Comparison of ENCODE assay signal across 1 cellular context in the genomic region with DNA sequence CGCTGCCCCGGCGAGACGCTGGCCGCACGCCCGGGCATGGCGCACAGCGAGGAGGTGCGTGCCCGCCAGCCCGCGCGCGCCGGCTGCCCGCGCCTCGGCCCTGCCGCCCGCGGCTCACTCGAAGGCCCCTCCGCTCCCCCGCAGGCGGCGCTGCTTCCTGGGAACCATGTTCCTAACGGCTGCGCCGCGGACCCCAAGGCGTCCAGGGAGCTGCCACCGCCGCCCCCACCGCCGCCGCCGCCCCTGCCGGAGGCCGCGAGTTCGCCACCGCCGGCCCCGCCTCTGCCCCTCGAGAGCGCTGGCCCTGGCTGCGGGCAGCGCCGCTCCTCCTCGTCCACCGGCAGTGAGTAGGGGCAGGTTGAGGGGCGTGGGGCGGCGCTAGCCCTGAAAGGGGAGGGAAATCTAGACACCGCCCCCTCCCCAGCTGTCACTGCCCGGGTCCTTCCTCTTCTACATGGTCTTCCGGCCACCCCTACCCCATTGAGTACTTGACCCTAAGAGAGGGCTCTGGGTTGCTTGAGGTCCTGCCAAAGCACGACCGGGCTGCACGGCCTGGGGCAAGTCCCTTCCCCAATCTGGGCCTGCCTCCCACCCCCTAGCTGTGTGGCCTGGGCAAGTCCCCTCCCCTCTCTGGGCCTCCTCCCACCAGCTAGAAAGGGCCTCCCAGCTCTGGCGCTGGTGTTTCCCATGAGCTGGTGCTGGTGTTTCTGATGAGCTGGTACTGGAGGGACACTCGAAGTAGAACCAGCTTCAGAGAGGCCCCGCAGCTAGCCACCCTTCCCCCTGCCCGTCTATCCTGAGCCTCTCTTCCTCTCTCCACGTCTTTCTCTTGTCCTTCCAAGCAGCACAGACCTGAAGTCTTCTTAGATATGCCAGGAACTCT.
TF ChIP-seq lines count a peak whose summit lies in the region.

No MANE protein-coding gene starts in this region.

TF ChIP-seq in H1, 55 proteins besides CTCF, POLR2A, EP300 and RAD21:
- TF ChIP-seq SUZ12 (IDR thresholded peaks at IDR 0.05; ENCODE audit: low read length) (peak; percentile 21; the same call in 1 of the 2 replicates), TBP (IDR thresholded peaks at IDR 0.05; ENCODE audit: low read depth, low read length) (no peak), KDM4A (IDR thresholded peaks at IDR 0.05; ENCODE audit: low read depth, low read length, severe bottlenecking) (peak; percentile 5)
